16 cellular contexts compared by ENCODE assay signal in genomic region chr5:174338204-174339010, GRCh38.
DNase-seq lines count a peak whose midpoint lies in the region; ATAC-seq and TF ChIP-seq lines count a peak whose summit lies in the region.
"Had no signal": no experiment of that assay in that cellular context is flagged by ENCODE, and none has a peak within 500 bp of the region (broad histone marks: within the 10 kb centered on the region; RNA-seq: fewer than 3 reads in every experiment).

No MANE protein-coding gene starts in this region.

- no peak for TF ChIP-seq CTCF in BE2C (IDR thresholded peaks at IDR 0.05; ENCODE audit: low read depth, low read length)
- TF ChIP-seq CTCF in ascending aorta (IDR thresholded peaks at IDR 0.05): no peak
- no peak for TF ChIP-seq CTCF in left lung (IDR thresholded peaks at IDR 0.05)
- TF ChIP-seq CTCF in suprapubic skin (IDR thresholded peaks at IDR 0.05): no peak

- no peak overlapping the region for H3K9ac ChIP-seq in HUES48 (ENCODE audit: low read depth, low read length)

- H3K36me3 ChIP-seq in BE2C (no peaks in the 10 kb centered on the region), HUES48 (ENCODE audit: control insufficient read depth, insufficient read depth, low read length) (no peaks in the 10 kb centered on the region), ascending aorta (no peaks in the 10 kb centered on the region), left lung (no peaks in the 10 kb centered on the region), suprapubic skin (no peaks in the 10 kb centered on the region)
- H3K36me3 ChIP-seq: transverse colon had no signal

- WGBS in suprapubic skin: 16% methylated on average over 12 of the region's 12 CpGs

- peak; percentile 41 for ATAC-seq in left lung
- ATAC-seq in GM18517 (IDR thresholded peaks at IDR 0.05; ENCODE audit: unreplicated experiment): no peak
- ATAC-seq: T-helper 17 cell had no signal

- H3K4me3 ChIP-seq in BE2C (ENCODE audit: low read depth, low read length): peak overlapping the region; percentile 44
- H3K4me3 ChIP-seq in HUES48 (ENCODE audit: low read depth, low read length): no peak overlapping the region
- peak overlapping the region in 1 of 2 donors; percentile 31 for H3K4me3 ChIP-seq in ascending aorta
- H3K4me3 ChIP-seq in left lung: no peak overlapping the region
- H3K4me3 ChIP-seq in suprapubic skin: no peak overlapping the region
- H3K4me3 ChIP-seq: transverse colon had no signal

- H3K4me1 ChIP-seq in BE2C (peaks cover 6% of the 10 kb centered on the region), HUES48 (ENCODE audit: control insufficient read depth, insufficient read depth, low read length) (no peaks in the 10 kb centered on the region), ascending aorta (peaks cover 0 to 9% of the 10 kb centered on the region in 2 donors), left lung (no peaks in the 10 kb centered on the region), suprapubic skin (peaks cover 10% of the 10 kb centered on the region)
- H3K4me1 ChIP-seq: transverse colon had no signal

- DNase-seq in BE2C (peak; percentile 90), ascending aorta (ENCODE audit: low spot score in 2 of 2) (no peak), left lung (no peak), suprapubic skin (ENCODE audit: low spot score in 2 of 2) (no peak)
- no peak for DNase-seq in stimulated activated CD4-positive, alpha-beta T cell treated with anti-CD3 and anti-CD28 coated beads, Interleukin-4, amount 100 ng/mL, for 1 hour
- DNase-seq in activated naive CD4-positive, alpha-beta T cell treated with anti-CD3 and anti-CD28 coated beads, Interleukin-2, amount 50 U/mL, for 16 hours: no peak
- DNase-seq: activated CD4-positive, CD25-positive, alpha-beta regulatory T cell treated with anti-CD3 and anti-CD28 coated beads, Interleukin-2, amount 50 U/mL, for 72 hours; activated CD8-positive, alpha-beta memory T cell treated with anti-CD3 and anti-CD28 coated beads, Interleukin-2, amount 50 U/mL, for 4 hours; cerebellar nuclear complex; NCI-H1694; NCI-H774; stimulated activated CD8-positive, alpha-beta memory T cell treated with anti-CD3 and anti-CD28 coated beads, Interleukin-4, amount 100 ng/mL, for 48 hours; T-helper 17 cell; transverse colon had no signal

- TF ChIP-seq POLR2A in suprapubic skin (IDR thresholded peaks at IDR 0.05): no peak

- no peak for TF ChIP-seq EP300 in suprapubic skin (IDR thresholded peaks at IDR 0.05)

- H3K27ac ChIP-seq in HUES48 (ENCODE audit: low read depth, low read length): peak overlapping the region; percentile 50
- H3K27ac ChIP-seq in ascending aorta: peak overlapping the region; percentile 22 to 60
- no peak overlapping the region for H3K27ac ChIP-seq in left lung
- H3K27ac ChIP-seq in suprapubic skin: no peak overlapping the region
- H3K27ac ChIP-seq: transverse colon had no signal

- H3K9me3 ChIP-seq in BE2C (no peaks in the 10 kb centered on the region), HUES48 (ENCODE audit: control insufficient read depth, insufficient read depth, low read length) (no peaks in the 10 kb centered on the region), ascending aorta (no peaks in the 10 kb centered on the region), left lung (no peaks in the 10 kb centered on the region), suprapubic skin (no peaks in the 10 kb centered on the region)
- H3K9me3 ChIP-seq: transverse colon had no signal

- no peaks in the 10 kb centered on the region for H3K27me3 ChIP-seq in BE2C
- H3K27me3 ChIP-seq in HUES48 (ENCODE audit: control insufficient read depth, insufficient read depth, low read length): no peaks in the 10 kb centered on the region
- H3K27me3 ChIP-seq in ascending aorta: no peaks in the 10 kb centered on the region
- peaks cover 0 to 60% of the 10 kb centered on the region in 2 donors for H3K27me3 ChIP-seq in left lung
- H3K27me3 ChIP-seq in suprapubic skin: peaks cover 52% of the 10 kb centered on the region

- intact Hi-C loops in ascending aorta (cut with DNase I) (no loop called here), left lung (cut with DNase I) (no loop called here)

Comparison
In these comparisons a context has a peak if more than half of its experiments do, and no peak if none do; other contexts are left out.
1. H3K27ac ChIP-seq: peak in HUES48 (single experiment) and ascending aorta (2 of 2); none in left lung (0 of 2) and suprapubic skin (single experiment).